In the genomic region with DNA sequence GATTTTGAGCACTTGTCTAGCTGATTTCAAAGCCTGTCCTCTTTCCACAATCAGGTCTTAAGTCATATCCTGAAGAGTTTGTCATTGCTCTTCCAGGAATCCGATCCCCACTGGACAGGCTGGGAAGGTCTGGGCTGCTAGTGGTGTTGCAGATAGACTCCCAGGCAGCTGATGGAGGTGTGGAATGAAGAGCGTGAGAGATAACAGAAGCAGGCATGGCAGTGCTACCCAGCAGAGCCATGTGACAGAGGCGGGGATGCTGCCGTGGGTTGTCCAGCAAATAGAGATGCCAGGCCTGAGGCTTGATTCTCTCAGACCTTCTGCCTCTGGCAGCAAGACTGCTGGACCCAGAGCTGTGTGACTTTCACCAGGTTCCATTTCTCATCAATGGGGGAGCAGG, we compare ENCODE assay signal across 11 cellular contexts.
DNase-seq lines count a peak whose midpoint lies in the region; TF ChIP-seq lines count a peak whose summit lies in the region.
"Had no signal": no experiment of that assay in that cellular context is flagged by ENCODE, and none has a peak within 500 bp of the region (broad histone marks: within the 10 kb centered on the region; RNA-seq: fewer than 3 reads in every experiment).

No MANE protein-coding gene starts in this region.

- peak overlapping the region in 1 of 5 experiments; percentile 21 for H3K4me3 Mint-ChIP-seq in brain

- peak; percentile 58 for DNase-seq in EH (ENCODE audit: low read depth)
- peak; percentile 22 for DNase-seq in iris pigment epithelial cell (ENCODE audit: low read depth)
- DNase-seq in sigmoid colon: no peak
- DNase-seq in posterior vena cava (ENCODE audit: low spot score): no peak
- no peak for DNase-seq in NCI-H524 treated with DMSO at 0.1 percent for 48 hours (lab: John Stamatoyannopoulos, UW)
- DNase-seq in inferior parietal cortex (ENCODE audit: extremely low spot score): no peak
- DNase-seq in activated effector memory CD4-positive, alpha-beta T cell treated with anti-CD3 and anti-CD28 coated beads, Interleukin-2, amount 50 U/mL, for 16 hours: no peak
- DNase-seq: HCEC 1CT, MM.1S, T-helper 1 cell had no signal

- intact Hi-C loops in sigmoid colon (cut with DNase I) (no loop called here), posterior vena cava (cut with DNase I) (no loop called here)

- no peak overlapping the region for H3K4me3 ChIP-seq in sigmoid colon

- H3K9me3 ChIP-seq in sigmoid colon: no peaks in the 10 kb centered on the region

- no peak for TF ChIP-seq POLR2A in sigmoid colon (IDR thresholded peaks at IDR 0.05)

- H3K36me3 ChIP-seq in sigmoid colon: no peaks in the 10 kb centered on the region

- H3K4me1 ChIP-seq in sigmoid colon: peaks cover 0 to 18% (median 15%) of the 10 kb centered on the region in 4 donors

- TF ChIP-seq CTCF in brain (conservative IDR thresholded peaks at IDR 0.05): no peak
- TF ChIP-seq CTCF in sigmoid colon (IDR thresholded peaks at IDR 0.05): no peak

- H3K27me3 Mint-ChIP-seq in brain: peaks cover 9% of the 10 kb centered on the region

- H3K27me3 ChIP-seq in sigmoid colon: no peaks in the 10 kb centered on the region

- H3K9me3 Mint-ChIP-seq in brain: peaks cover 0 to 5% (median 0%) of the 10 kb centered on the region in 5 experiments

- 64 to 77% methylated on average over 4 of the region's 4 CpGs for WGBS in sigmoid colon, 2 donors

- H3K27ac ChIP-seq in sigmoid colon: peak overlapping the region in 3 of 4 donors; percentile 23 to 35 (median 32)

- H3K27ac Mint-ChIP-seq in brain: peak overlapping the region; percentile 61 to 95 (median 91)

- H3K36me3 Mint-ChIP-seq in brain: no peaks in the 10 kb centered on the region

- no peak for TF ChIP-seq EP300 in sigmoid colon (IDR thresholded peaks at IDR 0.05)

- peaks cover 57% of the 10 kb centered on the region for H3K4me1 Mint-ChIP-seq in brain

Comparison
In these comparisons a context has a peak if more than half of its experiments do, and no peak if none do; other contexts are left out.
1. DNase-seq: peak in EH (single experiment) and iris pigment epithelial cell (single experiment); none in sigmoid colon (single experiment), posterior vena cava (single experiment), NCI-H524 treated with DMSO at 0.1 percent for 48 hours (single experiment), inferior parietal cortex (single experiment) and activated effector memory CD4-positive, alpha-beta T cell treated with anti-CD3 and anti-CD28 coated beads, Interleukin-2, amount 50 U/mL, for 16 hours (single experiment).